Comparison of ENCODE assay signal across 8 cellular contexts in genomic region chr20:1503564-1504227, GRCh38. TPM values are rescaled to one million over a fixed set of nuclear protein-coding genes. Genes with fewer than 3 reads are reported as not detected.
DNase-seq lines count a peak whose midpoint lies in the region; ATAC-seq and TF ChIP-seq lines count a peak whose summit lies in the region.

No MANE protein-coding gene starts in this region.

- DNase-seq in COLO668 (lab: John Stamatoyannopoulos, UW; ENCODE audit: unreplicated experiment): peak; percentile 71
- DNase-seq in NCI-H69 (lab: John Stamatoyannopoulos, UW): peak; percentile 84
- DNase-seq in activated CD4-positive, alpha-beta T cell treated with anti-CD3 and anti-CD28 coated beads, Interleukin-2, amount 10 ng/mL, durations not matched to agents 7 days and 5 days: peak; percentile 84
- peak; percentile 96 for DNase-seq in dermis blood vessel endothelial cell
- DNase-seq in lower lobe of right lung: peak; percentile 76
- peak; percentile 29 to 60 for DNase-seq in stimulated activated CD8-positive, alpha-beta memory T cell treated with anti-CD3 and anti-CD28 coated beads, Interleukin-15, amount 100 ng/mL, for 4 hours (ENCODE audit: low read depth in 2 of 2)

- no peaks in the 10 kb centered on the region for H3K36me3 ChIP-seq in lower lobe of right lung

- peaks cover 8% of the 10 kb centered on the region for H3K4me1 Mint-ChIP-seq in activated CD4-positive, alpha-beta T cell treated with anti-CD3 and anti-CD28 coated beads, Interleukin-2, amount 10 ng/mL, durations not matched to agents 7 days and 5 days

- H3K27ac Mint-ChIP-seq in activated CD4-positive, alpha-beta T cell treated with anti-CD3 and anti-CD28 coated beads, Interleukin-2, amount 10 ng/mL, durations not matched to agents 7 days and 5 days: no peak overlapping the region

- no peaks in the 10 kb centered on the region for H3K4me1 ChIP-seq in lower lobe of right lung

- H3K9me3 ChIP-seq in lower lobe of right lung: no peaks in the 10 kb centered on the region

- TF ChIP-seq CTCF in lower lobe of right lung (IDR thresholded peaks at IDR 0.05): peak; percentile 88

- no peak overlapping the region for H3K27ac ChIP-seq in lower lobe of right lung

- no peak overlapping the region for H3K4me3 ChIP-seq in lower lobe of right lung

- H3K4me3 Mint-ChIP-seq in activated CD4-positive, alpha-beta T cell treated with anti-CD3 and anti-CD28 coated beads, Interleukin-2, amount 10 ng/mL, durations not matched to agents 7 days and 5 days: no peak overlapping the region

- peak; percentile 84 for ATAC-seq in GM19468 (IDR thresholded peaks at IDR 0.05; ENCODE audit: extremely low read depth, unreplicated experiment)
- peak; percentile 96 for ATAC-seq in HG03565 (IDR thresholded peaks at IDR 0.05; ENCODE audit: unreplicated experiment)
- peak; percentile 97 for ATAC-seq in lower lobe of right lung

- H3K27me3 Mint-ChIP-seq in activated CD4-positive, alpha-beta T cell treated with anti-CD3 and anti-CD28 coated beads, Interleukin-2, amount 10 ng/mL, durations not matched to agents 7 days and 5 days: peaks cover 31% of the 10 kb centered on the region

- POLR2A ChIA-PET in activated CD4-positive, alpha-beta T cell treated with anti-CD3 and anti-CD28 coated beads, Interleukin-2, amount 10 ng/mL, durations not matched to agents 7 days and 5 days (lab: Charles Lee): no interaction called here

- intact Hi-C loops in lower lobe of right lung (cut with DNase I): no loop called here

- no peaks in the 10 kb centered on the region for H3K36me3 Mint-ChIP-seq in activated CD4-positive, alpha-beta T cell treated with anti-CD3 and anti-CD28 coated beads, Interleukin-2, amount 10 ng/mL, durations not matched to agents 7 days and 5 days (ENCODE audit: low read depth)

- CTCF ChIA-PET in activated CD4-positive, alpha-beta T cell treated with anti-CD3 and anti-CD28 coated beads, Interleukin-2, amount 10 ng/mL, durations not matched to agents 7 days and 5 days (lab: Charles Lee): interaction anchor here (0.6 to 2.2 kb wide), 14 partner anchors 8 to 598 kb away, joined by 3 to 9 read pairs (median 4); partner anchors contain the start of gene NSFL1C

- H3K27me3 ChIP-seq in lower lobe of right lung (ENCODE audit: low read depth): peaks cover 3% of the 10 kb centered on the region

- no peaks in the 10 kb centered on the region for H3K9me3 Mint-ChIP-seq in activated CD4-positive, alpha-beta T cell treated with anti-CD3 and anti-CD28 coated beads, Interleukin-2, amount 10 ng/mL, durations not matched to agents 7 days and 5 days

RNA-seq across cellular contexts. Expression of gene SIRPB2, which starts 12.5 kb away (rescaled TPM):
- total RNA-seq in activated CD4-positive, alpha-beta T cell treated with anti-CD3 and anti-CD28 coated beads, Interleukin-2, amount 10 ng/mL, durations not matched to agents 7 days and 5 days: not detected
- total RNA-seq in dermis blood vessel endothelial cell: 0.51 and 1.3 TPM in 2 replicates
- 32.2 TPM for total RNA-seq in lower lobe of right lung

RNA-seq across cellular contexts. Expression of gene NSFL1C, which starts 37.0 kb away (rescaled TPM):
- total RNA-seq in activated CD4-positive, alpha-beta T cell treated with anti-CD3 and anti-CD28 coated beads, Interleukin-2, amount 10 ng/mL, durations not matched to agents 7 days and 5 days: 10 to 100 TPM; 56.5 to 64.8 TPM
- 28.8 and 39.6 TPM in 2 replicates for total RNA-seq in dermis blood vessel endothelial cell
- 73.8 TPM for total RNA-seq in lower lobe of right lung

RNA-seq across cellular contexts. Expression of gene SIRPD, which starts 53.8 kb away (rescaled TPM):
- total RNA-seq in activated CD4-positive, alpha-beta T cell treated with anti-CD3 and anti-CD28 coated beads, Interleukin-2, amount 10 ng/mL, durations not matched to agents 7 days and 5 days: under 1 TPM; 0.17 to 0.27 TPM
- total RNA-seq in dermis blood vessel endothelial cell (not detected in 2 replicates), lower lobe of right lung (1.5 TPM)

Comparison
In these comparisons a context has a peak if more than half of its experiments do, and no peak if none do; other contexts are left out.
1. DNase-seq: peak in every context shown above with its lines; median percentile 96 in dermis blood vessel endothelial cell; 84 in NCI-H69; 84 in activated CD4-positive, alpha-beta T cell treated with anti-CD3 and anti-CD28 coated beads, Interleukin-2, amount 10 ng/mL, durations not matched to agents 7 days and 5 days; 76 in lower lobe of right lung; 71 in COLO668; 44 in stimulated activated CD8-positive, alpha-beta memory T cell treated with anti-CD3 and anti-CD28 coated beads, Interleukin-15, amount 100 ng/mL, for 4 hours.
2. RNA of gene SIRPB2, which starts 12.5 kb away (total RNA-seq): 32.2 TPM in lower lobe of right lung (single experiment); 0.51 to 1.3 TPM in dermis blood vessel endothelial cell and not detected in activated CD4-positive, alpha-beta T cell treated with anti-CD3 and anti-CD28 coated beads, Interleukin-2, amount 10 ng/mL, durations not matched to agents 7 days and 5 days; every median in the first group is over 10 times any median in the second.
3. Peak in every context shown above with its lines, with median percentiles within 50 percentile points of each other: ATAC-seq.